1 cellular context compared by ENCODE assay signal in genomic region chr6:33412140-33413009, GRCh38.
TF ChIP-seq lines count a peak whose summit lies in the region.

No MANE protein-coding gene starts in this region.

TF ChIP-seq in GM12878, 131 proteins besides CTCF, POLR2A, EP300 and RAD21:
- TF ChIP-seq SUZ12 (IDR thresholded peaks at IDR 0.05; ENCODE audit: unreplicated experiment): no peak
